8 cellular contexts compared by ENCODE assay signal in genomic region chr20:14142171-14142570, GRCh38.
A peak's percentile ranks its signal among the peaks of the same experiment; 100 is the strongest.
DNase-seq lines count a peak whose midpoint lies in the region; ATAC-seq and TF ChIP-seq lines count a peak whose summit lies in the region.

No MANE protein-coding gene starts in this region.

- H3K27me3 ChIP-seq in body of pancreas = no peaks in the 10 kb centered on the region

- TF ChIP-seq CTCF in body of pancreas (IDR thresholded peaks at IDR 0.05) = peak in 6 of 7 experiments; percentile 35 to 70 (median 57)

- H3K4me1 ChIP-seq in body of pancreas = peaks cover 10% of the 10 kb centered on the region

- 13 to 19% methylated on average over 5 of the region's 5 CpGs for WGBS in body of pancreas, 2 donors

- intact Hi-C loops in body of pancreas (cut with DNase I) = no loop called here

- no peaks in the 10 kb centered on the region for H3K9me3 ChIP-seq in body of pancreas

- H3K36me3 ChIP-seq in body of pancreas (replicated peaks in 1 of 2; ENCODE audit: insufficient read depth in 1 of 2, low read depth in 2 of 2) = no peaks in the 10 kb centered on the region

- no peak overlapping the region for H3K4me3 ChIP-seq in body of pancreas

- no peak for TF ChIP-seq POLR2A in body of pancreas (IDR thresholded peaks at IDR 0.05)

- no peak overlapping the region for H3K27ac ChIP-seq in body of pancreas

- DNase-seq in A172 (ENCODE audit: low spot score) (peak; percentile 57), NCI-H2107 treated with DMSO at 0.1 percent for 48 hours (lab: John Stamatoyannopoulos, UW; ENCODE audit: unreplicated experiment) (peak; percentile 48), body of pancreas (peak; percentile 53 to 73 (median 62)), iris pigment epithelial cell (ENCODE audit: low read depth) (peak; percentile 47), ureter (ENCODE audit: low spot score) (peak; percentile 49)
- DNase-seq in activated T-cell treated with anti-CD3 and anti-CD28 coated beads, Interleukin-2, amount 50 U/mL, for 1 hour = no peak
- no peak for DNase-seq in stimulated activated CD4-positive, alpha-beta T cell treated with anti-CD3 and anti-CD28 coated beads, Interleukin-2, amount 100 ng/mL, for 48 hours

- ATAC-seq in GM19372 (IDR thresholded peaks at IDR 0.05; ENCODE audit: low read depth, unreplicated experiment) (peak; percentile 71), body of pancreas (peak; percentile 91)

Comparison
In these comparisons a context has a peak if more than half of its experiments do, and no peak if none do; other contexts are left out.
1. DNase-seq: peak in A172 (single experiment), NCI-H2107 treated with DMSO at 0.1 percent for 48 hours (single experiment), body of pancreas (4 of 4), iris pigment epithelial cell (single experiment) and ureter (single experiment); none in activated T-cell treated with anti-CD3 and anti-CD28 coated beads, Interleukin-2, amount 50 U/mL, for 1 hour (single experiment) and stimulated activated CD4-positive, alpha-beta T cell treated with anti-CD3 and anti-CD28 coated beads, Interleukin-2, amount 100 ng/mL, for 48 hours (0 of 2).